Comparison of ENCODE assay signal across 23 cellular contexts in the genomic region with DNA sequence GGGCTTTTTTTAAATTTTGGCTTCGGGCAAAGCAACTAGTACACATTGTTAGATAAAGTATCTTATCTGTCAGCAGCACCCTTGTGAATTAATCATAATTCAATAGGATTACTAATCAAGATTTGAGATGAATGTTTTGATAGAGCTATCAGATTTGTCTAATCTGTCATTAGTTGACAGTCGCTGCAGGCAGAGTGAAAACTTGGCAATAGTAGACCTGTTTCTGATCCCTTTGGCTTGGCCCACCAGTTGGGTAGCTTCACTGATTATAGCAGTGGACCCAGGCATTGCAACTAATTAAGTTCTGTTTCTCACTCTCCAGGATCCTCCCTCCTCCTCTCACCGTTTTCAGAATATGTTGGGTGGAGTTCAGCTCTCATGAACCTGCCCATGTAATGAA.
DNase-seq lines count a peak whose midpoint lies in the region; ATAC-seq, FAIRE-seq and TF ChIP-seq lines count a peak whose summit lies in the region.
"Had no signal": no experiment of that assay in that cellular context is flagged by ENCODE, and none has a peak within 500 bp of the region (broad histone marks: within the 10 kb centered on the region; RNA-seq: fewer than 3 reads in every experiment).

No MANE protein-coding gene starts in this region.

- dilution Hi-C loops in IMR-90 (cut with HindIII; ENCODE audit: low sequenced_read_pairs, unreplicated experiment) (no loop called here), endothelial cell of umbilical vein (cut with MboI; ENCODE audit: extremely low pct_ligation_motif_present, low sequenced_read_pairs) (no loop called here)

- H3K27me3 ChIP-seq in IMR-90 (ENCODE audit: control insufficient read depth, insufficient read depth, low read length), result no peaks in the 10 kb centered on the region
- no peaks in the 10 kb centered on the region for H3K27me3 ChIP-seq in endothelial cell of umbilical vein (ENCODE audit: control insufficient read depth in 2 of 2, insufficient read depth in 2 of 2, low read length in 2 of 2)
- H3K27me3 ChIP-seq in osteoblast (ENCODE audit: insufficient read depth, low read length), result no peaks in the 10 kb centered on the region
- H3K27me3 ChIP-seq: MG63, Peyer's patch, SJCRH30 had no signal

- H2AK5ac ChIP-seq in IMR-90 (ENCODE audit: low read depth, low read length), result peak overlapping the region; percentile 93

- ATAC-seq in IMR-90 (ENCODE audit: low read depth), result no peak
- ATAC-seq in SK-N-SH treated with all-trans-retinoic acid at 6 μM for 48 hours, result no peak
- ATAC-seq: GM12878 had no signal

- H3K4me1 ChIP-seq in IMR-90 (ENCODE audit: control insufficient read depth, insufficient read depth, low read length) (peaks cover 6% of the 10 kb centered on the region), endothelial cell of umbilical vein (ENCODE audit: control insufficient read depth, extremely low read depth, insufficient read depth, low read length) (peaks cover 21% of the 10 kb centered on the region), osteoblast (ENCODE audit: insufficient read depth, low read length) (peaks cover 23% of the 10 kb centered on the region)
- H3K4me1 ChIP-seq: Peyer's patch, SJCRH30 had no signal

- H3K9me3 ChIP-seq in IMR-90 (ENCODE audit: control insufficient read depth, insufficient read depth, low read length) (peaks cover 3% of the 10 kb centered on the region), endothelial cell of umbilical vein (replicated peaks; ENCODE audit: control insufficient read depth, insufficient read depth, low read length) (no peaks in the 10 kb centered on the region), osteoblast (ENCODE audit: low read depth, low read length) (no peaks in the 10 kb centered on the region)
- H3K9me3 ChIP-seq: Peyer's patch had no signal

- FAIRE-seq in endothelial cell of umbilical vein (lab: Jason Lieb, UNC), result no peak
- FAIRE-seq: GM12878 had no signal

- H3K14ac ChIP-seq in IMR-90 (replicated peaks; ENCODE audit: low read depth, low read length), result peak overlapping the region; percentile 84

- H4K8ac ChIP-seq in IMR-90 (ENCODE audit: low read depth in 2 of 2, low read length in 2 of 2), result peak overlapping the region; percentile 58 to 78; a peak in 3 of 4 replicates

- peaks cover 3% of the 10 kb centered on the region for H3K9me1 ChIP-seq in IMR-90 (ENCODE audit: insufficient read depth, low read length)
- no peaks in the 10 kb centered on the region for H3K9me1 ChIP-seq in endothelial cell of umbilical vein (replicated peaks; ENCODE audit: control insufficient read depth, extremely low read depth, insufficient read depth, low read length)

- peak overlapping the region; percentile 91 for H3K4ac ChIP-seq in IMR-90 (ENCODE audit: low read depth, low read length)

- H3K23ac ChIP-seq in IMR-90 (ENCODE audit: low read depth, low read length), result peak overlapping the region; percentile 71; the same call in 1 of the 2 replicates

- TF ChIP-seq CTCF in IMR-90 (conservative IDR thresholded peaks at IDR 0.05; ENCODE audit: low read depth, low read length) (no peak), endothelial cell of umbilical vein (IDR thresholded peaks at IDR 0.05; ENCODE audit: extremely low read depth in 1 of 2, insufficient read depth in 1 of 2, low read depth in 1 of 2, low read length in 2 of 2) (no peak), osteoblast (IDR thresholded peaks at IDR 0.05; ENCODE audit: extremely low read depth, low read depth, low read length) (no peak)

- peak overlapping the region; percentile 96 for H2BK15ac ChIP-seq in IMR-90 (ENCODE audit: low read depth, low read length)

- H2AK9ac ChIP-seq in IMR-90 (replicated peaks; ENCODE audit: low read depth, low read length, poor library complexity), result no peak overlapping the region

- peak overlapping the region; percentile 55; the same call in 1 of the 2 replicates for H4K5ac ChIP-seq in IMR-90 (ENCODE audit: low read depth, low read length)

- no peaks in the 10 kb centered on the region for H3K79me2 ChIP-seq in endothelial cell of umbilical vein (ENCODE audit: control insufficient read depth, insufficient read depth, low read length)
- H3K79me2 ChIP-seq in osteoblast (ENCODE audit: insufficient read depth, low read length), result no peaks in the 10 kb centered on the region

- no peak for TF ChIP-seq RAD21 in IMR-90 (IDR thresholded peaks at IDR 0.05; ENCODE audit: low read length)

- H2BK5ac ChIP-seq in IMR-90 (ENCODE audit: low read depth, low read length, poor library complexity, severe bottlenecking), result peak overlapping the region; percentile 93

- peak overlapping the region; percentile 93 for H4K91ac ChIP-seq in IMR-90 (ENCODE audit: insufficient read depth, low read depth, low read length)

- TF ChIP-seq POLR2A in IMR-90 (IDR thresholded peaks at IDR 0.05; ENCODE audit: low read depth, low read length) (no peak), endothelial cell of umbilical vein (IDR thresholded peaks at IDR 0.05; ENCODE audit: low read depth, low read length) (no peak)

- H3K36me3 ChIP-seq in IMR-90 (ENCODE audit: control insufficient read depth, insufficient read depth, low read length), result no peaks in the 10 kb centered on the region
- H3K36me3 ChIP-seq in endothelial cell of umbilical vein (ENCODE audit: control insufficient read depth in 2 of 2, extremely low read depth in 1 of 2, insufficient read depth in 2 of 2, low read length in 2 of 2), result no peaks in the 10 kb centered on the region
- no peaks in the 10 kb centered on the region for H3K36me3 ChIP-seq in osteoblast (ENCODE audit: insufficient read depth, low read length)
- H3K36me3 ChIP-seq: Peyer's patch, SJCRH30 had no signal

- H4K20me1 ChIP-seq in IMR-90 (ENCODE audit: insufficient read depth, low read length) (no peaks in the 10 kb centered on the region), endothelial cell of umbilical vein (replicated peaks; ENCODE audit: control insufficient read depth, extremely low read depth, insufficient read depth, low read length) (no peaks in the 10 kb centered on the region), osteoblast (ENCODE audit: insufficient read depth, low read length) (no peaks in the 10 kb centered on the region)

- H3K79me1 ChIP-seq in IMR-90 (ENCODE audit: low read depth in 1 of 2, low read length in 2 of 2), result 0 out of 4 replicates have a peak, but pooled peaks cover 3 to 4% of the 10 kb centered on the region in 2 experiments

- no CpG with 5 or more reads among the region's 3 CpGs for WGBS in IMR-90 (ENCODE audit: extremely low coverage in 2 of 2, insufficient read length in 1 of 2), 2 experiments

- DNase-seq in IMR-90 (no peak), endothelial cell of umbilical vein (ENCODE audit: low read depth, low spot score) (no peak), osteoblast (ENCODE audit: insufficient read length, low spot score, missing footprints) (no peak), NCI-H2227 (lab: John Stamatoyannopoulos, UW; ENCODE audit: unreplicated experiment) (no peak), middle frontal gyrus (ENCODE audit: extremely low spot score, low spot score) (no peak)
- DNase-seq in activated T-cell treated with anti-CD3 and anti-CD28 coated beads, Interleukin-2, amount 50 U/mL, for 1 hour, result no peak
- DNase-seq: CD4-positive, CD25-positive, alpha-beta regulatory T cell; DMS 273 treated with DMSO at 0.1 percent for 48 hours; DND-41; GOT3; HCEC 1CT; Kasumi-1; MG63; NCI-H1417; NCI-H187; NCI-H2107; NCI-H510A treated with DMSO at 0.1 percent for 48 hours; NCI-H774; NK-92 treated with Interleukin-12 subunit alpha and Interleukin-12 subunit beta, amount 100 ng/mL, for 24 hours; Peyer's patch; SJCRH30 had no signal

- in situ Hi-C loops in IMR-90 (cut with MboI; ENCODE audit: low sequenced_read_pairs), result no loop called here

- peak overlapping the region; percentile 93 for H2BK20ac ChIP-seq in IMR-90 (ENCODE audit: low read depth, low read length)

- peak overlapping the region; percentile 31 for H3K18ac ChIP-seq in IMR-90 (ENCODE audit: low read depth, low read length)

- no TSS peak for BruUV-seq in IMR-90 (replicated peaks; lab: Mats Ljungman, UMichigan)
- no TSS peak for BruUV-seq in endothelial cell of umbilical vein (replicated peaks; lab: Mats Ljungman, UMichigan)

- H3K27ac ChIP-seq in IMR-90 (ENCODE audit: insufficient read depth, low read length) (peak overlapping the region; percentile 96; the same call in 1 of the 2 replicates), endothelial cell of umbilical vein (ENCODE audit: insufficient read depth, low read depth, low read length) (no peak overlapping the region), osteoblast (ENCODE audit: low read depth, low read length) (peak overlapping the region; percentile 71)
- H3K27ac ChIP-seq: Peyer's patch, SJCRH30 had no signal

- H2AFZ ChIP-seq in IMR-90 (replicated peaks; ENCODE audit: low read length, poor library complexity), result peak overlapping the region; percentile 60
- H2AFZ ChIP-seq in endothelial cell of umbilical vein (ENCODE audit: low read depth, low read length), result no peak overlapping the region
- H2AFZ ChIP-seq in osteoblast (ENCODE audit: low read length), result no peak overlapping the region

- intact Hi-C loops in IMR-90 (cut with micrococcal nuclease) (no loop called here), endothelial cell of umbilical vein (cut with micrococcal nuclease) (no loop called here)

- POLR2A ChIA-PET in IMR-90 (lab: Charles Lee; ENCODE audit: unreplicated experiment) (no interaction called here), endothelial cell of umbilical vein (lab: Charles Lee) (no interaction called here)

- CTCF ChIA-PET in IMR-90 (lab: Yijun Ruan, JAX) (interaction anchor here (0.5 to 0.7 kb wide), 4 partner anchors 39 to 255 kb away, joined by 3 to 6 read pairs (median 5); no protein-coding TSS in a partner anchor), endothelial cell of umbilical vein (lab: Charles Lee) (interaction anchor here (0.9 to 1.1 kb wide), 2 partner anchors 8 to 11 kb away, joined by 3 read pairs; no protein-coding TSS in a partner anchor)

- peak overlapping the region; percentile 80 for H3K56ac ChIP-seq in IMR-90 (ENCODE audit: extremely low read depth, insufficient read depth, low read length)

- H3K9ac ChIP-seq in IMR-90 (ENCODE audit: low read depth, low read length) (no peak overlapping the region), endothelial cell of umbilical vein (replicated peaks; ENCODE audit: extremely low read depth, insufficient read depth, low read length) (no peak overlapping the region)

- H2BK120ac ChIP-seq in IMR-90 (ENCODE audit: low read depth, low read length), result peak overlapping the region; percentile 92

- no peak overlapping the region for H3K4me2 ChIP-seq in IMR-90 (ENCODE audit: low read depth, low read length)
- H3K4me2 ChIP-seq in endothelial cell of umbilical vein (ENCODE audit: insufficient read depth, low read length), result peak overlapping the region; percentile 16
- H3K4me2 ChIP-seq in osteoblast (ENCODE audit: insufficient read depth, low read length), result no peak overlapping the region

- H3K4me3 ChIP-seq in IMR-90 (ENCODE audit: insufficient read depth, low read depth, low read length) (no peak overlapping the region), endothelial cell of umbilical vein (replicated peaks in 1 of 3; ENCODE audit: insufficient read depth in 1 of 3, low read depth in 1 of 3, low read length in 3 of 3) (no peak overlapping the region), osteoblast (ENCODE audit: insufficient read depth, low read length) (no peak overlapping the region)
- H3K4me3 ChIP-seq: GM12878, MG63, Peyer's patch, SJCRH30 had no signal

TF ChIP-seq in endothelial cell of umbilical vein, 7 proteins besides CTCF, POLR2A, EP300 and RAD21:
- no peak for TF ChIP-seq MYC (IDR thresholded peaks at IDR 0.05; ENCODE audit: low read depth, low read length)
